In genomic region chr3:99823723-99824711, GRCh38 we compare ENCODE assay signal across 18 cellular contexts. TPM values are rescaled to one million over a fixed set of nuclear protein-coding genes. Genes with fewer than 3 reads are reported as not detected.
A peak's percentile ranks its signal among the peaks of the same experiment; 100 is the strongest.
DNase-seq lines count a peak whose midpoint lies in the region; ATAC-seq, FAIRE-seq and TF ChIP-seq lines count a peak whose summit lies in the region.
"Had no signal": no experiment of that assay in that cellular context is flagged by ENCODE, and none has a peak within 500 bp of the region (broad histone marks: within the 10 kb centered on the region; RNA-seq: fewer than 3 reads in every experiment).

No MANE protein-coding gene starts in this region.

- in situ Hi-C loops in ACHN (cut with HindIII; ENCODE audit: low pct_ligation_motif_present, low pct_unique_long_range_greater_than_20kb, low sequenced_read_pairs) (no loop called here), IMR-90 (cut with MboI; ENCODE audit: low sequenced_read_pairs) (no loop called here), HepG2 (cut with HindIII; ENCODE audit: extremely low pct_ligation_motif_present, low pct_unique_long_range_greater_than_20kb) (loop anchor here (25.0 kb wide), 1 partner anchor 888 kb away; the partner anchor contains the start of gene TFG)

- H3K18ac ChIP-seq in IMR-90 (ENCODE audit: low read depth, low read length), result no peak overlapping the region

- no peak overlapping the region for H4K91ac ChIP-seq in IMR-90 (ENCODE audit: insufficient read depth, low read depth, low read length)

- BruUV-seq in IMR-90 (replicated peaks; lab: Mats Ljungman, UMichigan) (no TSS peak), HepG2 (replicated peaks; lab: Mats Ljungman, UMichigan) (no TSS peak)

- no peak for FAIRE-seq in HepG2 (lab: Jason Lieb, UNC)
- FAIRE-seq: G401.6 had no signal

- H3K27me3 ChIP-seq in IMR-90 (ENCODE audit: control insufficient read depth, insufficient read depth, low read length) (no peaks in the 10 kb centered on the region), WERI-Rb-1 (ENCODE audit: insufficient read depth, low read depth, severe bottlenecking) (no peaks in the 10 kb centered on the region), HepG2 (ENCODE audit: control insufficient read depth in 1 of 2, insufficient read depth in 2 of 2, low read length in 2 of 2) (no peaks in the 10 kb centered on the region)

- peaks cover 11 to 35% of the 10 kb centered on the region in 2 experiments; a peak in 3 of 4 replicates for H3K79me1 ChIP-seq in IMR-90 (ENCODE audit: low read depth in 1 of 2, low read length in 2 of 2)

- H2BK15ac ChIP-seq in IMR-90 (ENCODE audit: low read depth, low read length), result no peak overlapping the region

- H3K79me2 ChIP-seq in HepG2 (ENCODE audit: insufficient read depth, low read length), result peaks cover 17% of the 10 kb centered on the region

- no peak overlapping the region for H4K5ac ChIP-seq in IMR-90 (ENCODE audit: low read depth, low read length)

- DNase-seq in ACHN (peak; percentile 48), IMR-90 (no peak), WERI-Rb-1 (peak; percentile 94), HepG2 (ENCODE audit: low spot score) (no peak), NCI-H526 treated with DMSO at 0.1 percent for 48 hours (lab: John Stamatoyannopoulos, UW) (no peak), NCI-H510A (lab: John Stamatoyannopoulos, UW) (no peak)
- no peak for DNase-seq in stimulated activated CD4-positive, alpha-beta T cell treated with anti-CD3 and anti-CD28 coated beads, Interleukin-12 subunit alpha, Interleukin-12 subunit beta, amount 100 ng/mL, for 4 hours
- DNase-seq: activated CD4-positive, CD25-positive, alpha-beta regulatory T cell; activated naive CD4-positive, alpha-beta T cell treated with Interleukin-2 at 50 U/mL for 16 hours; cortex of kidney; natural killer cell; NCI-H2081 treated with DMSO at 0.1 percent for 48 hours; NCI-H526; RPMI8226 had no signal

- H2BK20ac ChIP-seq in IMR-90 (ENCODE audit: low read depth, low read length), result no peak overlapping the region

- no peak overlapping the region for H2AFZ ChIP-seq in IMR-90 (replicated peaks; ENCODE audit: low read length, poor library complexity)
- H2AFZ ChIP-seq in HepG2 (ENCODE audit: low read length), result no peak overlapping the region

- H3K4me1 ChIP-seq in IMR-90 (ENCODE audit: control insufficient read depth, insufficient read depth, low read length), result no peaks in the 10 kb centered on the region
- H3K4me1 ChIP-seq in HepG2 (ENCODE audit: insufficient read depth, low read length), result peaks cover 26% of the 10 kb centered on the region

- ATAC-seq in IMR-90 (ENCODE audit: low read depth), result no peak; the same call in 1 of the 2 replicates
- peak; percentile 36; the same call in 1 of the 3 replicates for ATAC-seq in HepG2
- no peak for ATAC-seq in HG03196 (IDR thresholded peaks at IDR 0.05; ENCODE audit: unreplicated experiment)
- ATAC-seq: HCT116, natural killer cell had no signal

- CTCF ChIA-PET in IMR-90 (lab: Yijun Ruan, JAX) (interaction anchor here (1.1 kb wide), 1 partner anchor 430 kb away, joined by 3 read pairs; no protein-coding TSS in a partner anchor), HepG2 (lab: Yijun Ruan, JAX; ENCODE audit: low intra/inter-chr PET ratio, low total read pairs) (no interaction called here)

- no peak overlapping the region for H3K27ac ChIP-seq in IMR-90 (ENCODE audit: insufficient read depth, low read length)
- peak overlapping the region; percentile 88 for H3K27ac ChIP-seq in WERI-Rb-1
- no peak overlapping the region for H3K27ac ChIP-seq in HepG2 (ENCODE audit: extremely low read length, insufficient read depth, low read length)

- TF ChIP-seq RAD21 in IMR-90 (IDR thresholded peaks at IDR 0.05; ENCODE audit: low read length) (no peak), HepG2 (CRISPR knock-in tag; IDR thresholded peaks at IDR 0.05) (no peak)

- WGBS in IMR-90 (ENCODE audit: extremely low coverage in 2 of 2, insufficient read length in 1 of 2), 2 experiments, result 83% methylated on average over 2 of the region's 14 CpGs; no CpG with 5 or more reads in 1 of the 2 experiments
- 87% methylated on average over 14 of the region's 14 CpGs for WGBS in HepG2 (ENCODE audit: low lambda C conversion rate)

- peaks cover 2% of the 10 kb centered on the region; the same call in 1 of the 2 replicates for H3K9me1 ChIP-seq in IMR-90 (ENCODE audit: insufficient read depth, low read length)

- no peak overlapping the region for H3K56ac ChIP-seq in IMR-90 (ENCODE audit: extremely low read depth, insufficient read depth, low read length)

- no peak overlapping the region for H2BK5ac ChIP-seq in IMR-90 (ENCODE audit: low read depth, low read length, poor library complexity, severe bottlenecking)

- no peak overlapping the region for H3K4me2 ChIP-seq in IMR-90 (ENCODE audit: low read depth, low read length)
- H3K4me2 ChIP-seq in HepG2 (ENCODE audit: low read depth, low read length), result no peak overlapping the region

- H3K9me3 ChIP-seq in IMR-90 (ENCODE audit: control insufficient read depth, insufficient read depth, low read length) (no peaks in the 10 kb centered on the region), WERI-Rb-1 (ENCODE audit: severe bottlenecking) (no peaks in the 10 kb centered on the region), HepG2 (ENCODE audit: low read length) (no peaks in the 10 kb centered on the region)

- no peak overlapping the region for H3K4ac ChIP-seq in IMR-90 (ENCODE audit: low read depth, low read length)

- dilution Hi-C loops in IMR-90 (cut with HindIII; ENCODE audit: low sequenced_read_pairs, unreplicated experiment), result no loop called here

- TF ChIP-seq CTCF in IMR-90 (conservative IDR thresholded peaks at IDR 0.05; ENCODE audit: low read depth, low read length) (no peak), WERI-Rb-1 (IDR thresholded peaks at IDR 0.05; ENCODE audit: low read depth, low read length) (no peak), HepG2 (CRISPR knock-in tag; IDR thresholded peaks at IDR 0.05) (no peak)

- H4K20me1 ChIP-seq in IMR-90 (ENCODE audit: insufficient read depth, low read length) (no peaks in the 10 kb centered on the region), HepG2 (ENCODE audit: insufficient read depth, low read length) (no peaks in the 10 kb centered on the region)

- H3K4me3 ChIP-seq in IMR-90 (ENCODE audit: insufficient read depth, low read depth, low read length) (no peak overlapping the region), WERI-Rb-1 (ENCODE audit: low read depth, low read length) (peak overlapping the region; percentile 12), HepG2 (replicated peaks in 1 of 3; ENCODE audit: insufficient read depth in 1 of 3, low read depth in 2 of 3, low read length in 3 of 3) (no peak overlapping the region)
- H3K4me3 ChIP-seq: lung had no signal

- no peak for TF ChIP-seq POLR2A in IMR-90 (IDR thresholded peaks at IDR 0.05; ENCODE audit: low read depth, low read length)
- TF ChIP-seq POLR2A in HepG2 (IDR thresholded peaks at IDR 0.05; ENCODE audit: insufficient read depth in 1 of 2, low read depth in 2 of 2, low read length in 2 of 2), result no peak

- H3K23ac ChIP-seq in IMR-90 (ENCODE audit: low read depth, low read length), result no peak overlapping the region

- H2BK120ac ChIP-seq in IMR-90 (ENCODE audit: low read depth, low read length), result no peak overlapping the region

- no peak overlapping the region for H2AK9ac ChIP-seq in IMR-90 (replicated peaks; ENCODE audit: low read depth, low read length, poor library complexity)

- H3K14ac ChIP-seq in IMR-90 (replicated peaks; ENCODE audit: low read depth, low read length), result no peak overlapping the region

- H3K36me3 ChIP-seq in IMR-90 (ENCODE audit: control insufficient read depth, insufficient read depth, low read length), result no peaks in the 10 kb centered on the region
- H3K36me3 ChIP-seq in WERI-Rb-1, result peaks cover 30% of the 10 kb centered on the region
- no peaks in the 10 kb centered on the region for H3K36me3 ChIP-seq in HepG2 (replicated peaks in 1 of 2; ENCODE audit: control insufficient read depth in 1 of 2, insufficient read depth in 2 of 2, low read length in 2 of 2)

- intact Hi-C loops in IMR-90 (cut with micrococcal nuclease), result no loop called here
- intact Hi-C loops in HepG2 (cut with micrococcal nuclease; ENCODE audit: unreplicated experiment), result no loop called here

- H2AK5ac ChIP-seq in IMR-90 (ENCODE audit: low read depth, low read length), result peak overlapping the region; percentile 1; the same call in 1 of the 2 replicates

- no peak overlapping the region for H4K8ac ChIP-seq in IMR-90 (ENCODE audit: low read depth in 2 of 2, low read length in 2 of 2)

- POLR2A ChIA-PET in IMR-90 (lab: Charles Lee; ENCODE audit: unreplicated experiment), result no interaction called here
- POLR2A ChIA-PET in HepG2 (lab: Yijun Ruan, JAX), result interaction anchor here (0.8 to 1.4 kb wide), 2 partner anchors 10 to 437 kb away, joined by 4 to 5 read pairs; partner anchors contain the start of gene TBC1D23

- H3K9ac ChIP-seq in IMR-90 (ENCODE audit: low read depth, low read length) (no peak overlapping the region), HepG2 (ENCODE audit: insufficient read depth, low read depth, low read length) (no peak overlapping the region)

- no peak for TF ChIP-seq EP300 in HepG2 (IDR thresholded peaks at IDR 0.05; ENCODE audit: low read depth in 2 of 2, low read length in 2 of 2)
- no peak for TF ChIP-seq EP300 in HepG2 (CRISPR knock-in tag; IDR thresholded peaks at IDR 0.05; ENCODE audit: borderline replicate concordance)

RNA-seq across cellular contexts. Expression of gene CMSS1, which starts 6.4 kb away (rescaled TPM):
- total RNA-seq in IMR-90 (2012; rRNA removed), result 13.6 and 18.1 TPM in 2 replicates
- 10.0 and 12.5 TPM in 2 replicates for polyA plus RNA-seq in IMR-90 (2012; rRNA removed)
- polyA plus RNA-seq in IMR-90 (2012; cell fraction: cytosol; rRNA removed), result 2.1 and 2.2 TPM in 2 replicates
- polyA plus RNA-seq in IMR-90 (2012; cell fraction: nucleus; rRNA removed; ENCODE audit: low replicate concordance), result 0.51 and 4.4 TPM in 2 replicates
- 48.7 and 84.6 TPM in 2 replicates for total RNA-seq in HepG2 (2016; rRNA removed; fragmentation: Illumina TruSeq; extraction: Trizol)
- total RNA-seq in HepG2 (2016; cell fraction: cytosol; rRNA removed; fragmentation: Illumina TruSeq; extraction: Trizol; ENCODE audit: low read depth), result 22.7 and 23.9 TPM in 2 replicates
- 58.0 and 83.6 TPM in 2 replicates for total RNA-seq in HepG2 (2016; cell fraction: insoluble cytoplasmic fraction; rRNA removed; fragmentation: Illumina TruSeq; extraction: Trizol)
- 35.7 and 38.1 TPM in 2 replicates for total RNA-seq in HepG2 (2016; cell fraction: membrane; rRNA removed; fragmentation: Illumina TruSeq; extraction: Trizol)
- total RNA-seq in HepG2 (2016; cell fraction: nucleus; rRNA removed; fragmentation: Illumina TruSeq; extraction: Trizol), result 32.8 and 34.1 TPM in 2 replicates
- 4.2 and 6.4 TPM in 2 replicates for polyA plus RNA-seq in HepG2 (2011; rRNA removed)
- polyA plus RNA-seq in HepG2 (2011; cell fraction: cytosol; rRNA removed), result 2.9 and 4.7 TPM in 2 replicates
- polyA plus RNA-seq in HepG2 (2011; cell fraction: nucleus; rRNA removed), result 1.4 and 2.2 TPM in 2 replicates
- 21.0 and 28.1 TPM in 2 replicates for polyA plus RNA-seq in HepG2 (2012)
- polyA plus RNA-seq in HepG2 (2016; cell fraction: cytosol; fragmentation: Illumina TruSeq; extraction: Trizol; ENCODE audit: low read depth), result 25.4 and 39.7 TPM in 2 replicates
- polyA plus RNA-seq in HepG2 (2016; cell fraction: insoluble cytoplasmic fraction; fragmentation: Illumina TruSeq; extraction: Trizol; ENCODE audit: low read depth), result 89.7 and 91.9 TPM in 2 replicates
- polyA plus RNA-seq in HepG2 (2016; cell fraction: membrane; fragmentation: Illumina TruSeq; extraction: Trizol; ENCODE audit: low read depth), result 36.2 and 40.4 TPM in 2 replicates
- polyA plus RNA-seq in HepG2 (2016; cell fraction: nucleus; fragmentation: Illumina TruSeq; extraction: Trizol; ENCODE audit: insufficient read depth, low read depth), result 38.0 and 40.1 TPM in 2 replicates
- 6.4 and 8.1 TPM in 2 replicates for polyA minus RNA-seq in HepG2 (2011; rRNA and poly(A)+ RNA removed; ENCODE audit: low replicate concordance)
- polyA minus RNA-seq in HepG2 (2011; cell fraction: cytosol; rRNA and poly(A)+ RNA removed), result 5.3 and 6.2 TPM in 2 replicates
- 8.4 and 9.8 TPM in 2 replicates for polyA minus RNA-seq in HepG2 (2011; cell fraction: nucleus; rRNA and poly(A)+ RNA removed)

Comparison
In these comparisons a context has a peak if more than half of its experiments do, and no peak if none do; other contexts are left out.
1. DNase-seq: peak in ACHN (single experiment) and WERI-Rb-1 (single experiment); none in IMR-90 (single experiment), HepG2 (single experiment), NCI-H526 treated with DMSO at 0.1 percent for 48 hours (single experiment), stimulated activated CD4-positive, alpha-beta T cell treated with anti-CD3 and anti-CD28 coated beads, Interleukin-12 subunit alpha, Interleukin-12 subunit beta, amount 100 ng/mL, for 4 hours (single experiment) and NCI-H510A (single experiment).